Comparison of ENCODE assay signal across 3 cellular contexts in the genomic region with DNA sequence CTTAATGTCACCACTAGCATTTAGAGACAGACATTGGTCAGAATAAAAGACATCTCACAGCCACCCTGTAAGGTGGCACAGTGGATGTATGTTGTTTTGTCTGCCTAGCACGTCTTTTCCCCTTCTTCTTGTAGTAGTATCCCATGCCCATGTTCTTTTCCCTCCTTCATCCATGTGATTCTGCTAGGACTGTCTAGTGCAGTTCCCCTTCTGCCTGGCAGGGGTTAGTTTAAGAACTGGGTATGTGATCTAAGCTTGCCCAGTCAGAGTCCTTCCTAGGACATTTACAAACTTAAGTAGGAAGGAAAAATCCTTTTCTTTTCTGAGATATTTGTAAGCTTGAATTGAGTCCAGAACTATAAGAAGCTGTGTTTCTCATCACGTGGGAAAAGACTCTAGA.
TF ChIP-seq lines count a peak whose summit lies in the region.

No MANE protein-coding gene starts in this region.

TF ChIP-seq in SK-N-SH treated with all-trans-retinoic acid at 6 μM for 48 hours, 23 proteins besides CTCF, POLR2A, EP300 and RAD21 (continues in another document):
- no peak for TF ChIP-seq ISL1 (CRISPR knock-in tag; IDR thresholded peaks at IDR 0.05)
- TF ChIP-seq ZNF565 (CRISPR knock-in tag; conservative IDR thresholded peaks at IDR 0.05; ENCODE audit: low read depth), result no peak
- no peak for TF ChIP-seq ZFP3 (CRISPR knock-in tag; IDR thresholded peaks at IDR 0.05)
- no peak for TF ChIP-seq CSDC2 (CRISPR knock-in tag; IDR thresholded peaks at IDR 0.05)
- TF ChIP-seq, protein P1, sequence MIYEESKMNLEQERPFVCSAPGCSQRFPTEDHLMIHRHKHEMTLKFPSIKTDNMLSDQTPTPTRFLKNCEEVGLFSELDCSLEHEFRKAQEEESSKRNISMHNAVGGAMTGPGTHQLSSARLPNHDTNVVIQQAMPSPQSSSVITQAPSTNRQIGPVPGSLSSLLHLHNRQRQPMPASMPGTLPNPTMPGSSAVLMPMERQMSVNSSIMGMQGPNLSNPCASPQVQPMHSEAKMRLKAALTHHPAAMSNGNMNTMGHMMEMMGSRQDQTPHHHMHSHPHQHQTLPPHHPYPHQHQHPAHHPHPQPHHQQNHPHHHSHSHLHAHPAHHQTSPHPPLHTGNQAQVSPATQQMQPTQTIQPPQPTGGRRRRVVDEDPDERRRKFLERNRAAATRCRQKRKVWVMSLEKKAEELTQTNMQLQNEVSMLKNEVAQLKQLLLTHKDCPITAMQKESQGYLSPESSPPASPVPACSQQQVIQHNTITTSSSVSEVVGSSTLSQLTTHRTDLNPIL (CRISPR knock-in tag; IDR thresholded peaks at IDR 0.05; ENCODE audit: low read depth), result no peak
- TF ChIP-seq BACH2 (CRISPR knock-in tag; IDR thresholded peaks at IDR 0.05; ENCODE audit: borderline replicate concordance), result no peak
- no peak for TF ChIP-seq GLIS3 (CRISPR knock-in tag; IDR thresholded peaks at IDR 0.05)
- no peak for TF ChIP-seq ARNTL (CRISPR knock-in tag; IDR thresholded peaks at IDR 0.05; ENCODE audit: borderline replicate concordance, low read depth)
- TF ChIP-seq ZNF8 (CRISPR knock-in tag; IDR thresholded peaks at IDR 0.05), result no peak
- no peak for TF ChIP-seq OSR1 (CRISPR knock-in tag; IDR thresholded peaks at IDR 0.05)
- no peak for TF ChIP-seq RARB (CRISPR knock-in tag; IDR thresholded peaks at IDR 0.05)
- TF ChIP-seq PPARA (CRISPR knock-in tag; IDR thresholded peaks at IDR 0.05; ENCODE audit: borderline replicate concordance), result no peak
- TF ChIP-seq, protein P2, sequence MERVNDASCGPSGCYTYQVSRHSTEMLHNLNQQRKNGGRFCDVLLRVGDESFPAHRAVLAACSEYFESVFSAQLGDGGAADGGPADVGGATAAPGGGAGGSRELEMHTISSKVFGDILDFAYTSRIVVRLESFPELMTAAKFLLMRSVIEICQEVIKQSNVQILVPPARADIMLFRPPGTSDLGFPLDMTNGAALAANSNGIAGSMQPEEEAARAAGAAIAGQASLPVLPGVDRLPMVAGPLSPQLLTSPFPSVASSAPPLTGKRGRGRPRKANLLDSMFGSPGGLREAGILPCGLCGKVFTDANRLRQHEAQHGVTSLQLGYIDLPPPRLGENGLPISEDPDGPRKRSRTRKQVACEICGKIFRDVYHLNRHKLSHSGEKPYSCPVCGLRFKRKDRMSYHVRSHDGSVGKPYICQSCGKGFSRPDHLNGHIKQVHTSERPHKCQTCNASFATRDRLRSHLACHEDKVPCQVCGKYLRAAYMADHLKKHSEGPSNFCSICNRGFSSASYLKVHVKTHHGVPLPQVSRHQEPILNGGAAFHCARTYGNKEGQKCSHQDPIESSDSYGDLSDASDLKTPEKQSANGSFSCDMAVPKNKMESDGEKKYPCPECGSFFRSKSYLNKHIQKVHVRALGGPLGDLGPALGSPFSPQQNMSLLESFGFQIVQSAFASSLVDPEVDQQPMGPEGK (CRISPR knock-in tag; IDR thresholded peaks at IDR 0.05; ENCODE audit: borderline replicate concordance), result no peak
- TF ChIP-seq ZC3H10 (CRISPR knock-in tag; IDR thresholded peaks at IDR 0.05), result no peak

TF ChIP-seq in SK-N-SH, 30 proteins besides CTCF, POLR2A, EP300 and RAD21 (continued from another document):
- TF ChIP-seq, protein P3, sequence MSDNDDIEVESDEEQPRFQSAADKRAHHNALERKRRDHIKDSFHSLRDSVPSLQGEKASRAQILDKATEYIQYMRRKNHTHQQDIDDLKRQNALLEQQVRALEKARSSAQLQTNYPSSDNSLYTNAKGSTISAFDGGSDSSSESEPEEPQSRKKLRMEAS (IDR thresholded peaks at IDR 0.05; ENCODE audit: low read depth), result no peak
- no peak for TF ChIP-seq RCOR1 (IDR thresholded peaks at IDR 0.05; ENCODE audit: low read length)
- no peak for TF ChIP-seq FOXM1 (IDR thresholded peaks at IDR 0.05; ENCODE audit: low read depth)
- TF ChIP-seq RXRA (IDR thresholded peaks at IDR 0.05; ENCODE audit: borderline replicate concordance, low read depth), result no peak
- no peak for TF ChIP-seq CHD2 (IDR thresholded peaks at IDR 0.05; ENCODE audit: low read length, partially characterized antibody)
- no peak for TF ChIP-seq FOXJ3 (CRISPR knock-in tag; IDR thresholded peaks at IDR 0.05)
- no peak for TF ChIP-seq FOSL2 (IDR thresholded peaks at IDR 0.05; ENCODE audit: borderline replicate concordance, low read depth)
- TF ChIP-seq, protein P4, sequence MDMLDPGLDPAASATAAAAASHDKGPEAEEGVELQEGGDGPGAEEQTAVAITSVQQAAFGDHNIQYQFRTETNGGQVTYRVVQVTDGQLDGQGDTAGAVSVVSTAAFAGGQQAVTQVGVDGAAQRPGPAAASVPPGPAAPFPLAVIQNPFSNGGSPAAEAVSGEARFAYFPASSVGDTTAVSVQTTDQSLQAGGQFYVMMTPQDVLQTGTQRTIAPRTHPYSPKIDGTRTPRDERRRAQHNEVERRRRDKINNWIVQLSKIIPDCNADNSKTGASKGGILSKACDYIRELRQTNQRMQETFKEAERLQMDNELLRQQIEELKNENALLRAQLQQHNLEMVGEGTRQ (IDR thresholded peaks at IDR 0.05; ENCODE audit: borderline replicate concordance, low read depth, low read length), result no peak
- TF ChIP-seq, protein P5, sequence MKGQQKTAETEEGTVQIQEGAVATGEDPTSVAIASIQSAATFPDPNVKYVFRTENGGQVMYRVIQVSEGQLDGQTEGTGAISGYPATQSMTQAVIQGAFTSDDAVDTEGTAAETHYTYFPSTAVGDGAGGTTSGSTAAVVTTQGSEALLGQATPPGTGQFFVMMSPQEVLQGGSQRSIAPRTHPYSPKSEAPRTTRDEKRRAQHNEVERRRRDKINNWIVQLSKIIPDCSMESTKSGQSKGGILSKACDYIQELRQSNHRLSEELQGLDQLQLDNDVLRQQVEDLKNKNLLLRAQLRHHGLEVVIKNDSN (IDR thresholded peaks at IDR 0.05; ENCODE audit: borderline replicate concordance, low read depth), result no peak
- TF ChIP-seq, protein P6, sequence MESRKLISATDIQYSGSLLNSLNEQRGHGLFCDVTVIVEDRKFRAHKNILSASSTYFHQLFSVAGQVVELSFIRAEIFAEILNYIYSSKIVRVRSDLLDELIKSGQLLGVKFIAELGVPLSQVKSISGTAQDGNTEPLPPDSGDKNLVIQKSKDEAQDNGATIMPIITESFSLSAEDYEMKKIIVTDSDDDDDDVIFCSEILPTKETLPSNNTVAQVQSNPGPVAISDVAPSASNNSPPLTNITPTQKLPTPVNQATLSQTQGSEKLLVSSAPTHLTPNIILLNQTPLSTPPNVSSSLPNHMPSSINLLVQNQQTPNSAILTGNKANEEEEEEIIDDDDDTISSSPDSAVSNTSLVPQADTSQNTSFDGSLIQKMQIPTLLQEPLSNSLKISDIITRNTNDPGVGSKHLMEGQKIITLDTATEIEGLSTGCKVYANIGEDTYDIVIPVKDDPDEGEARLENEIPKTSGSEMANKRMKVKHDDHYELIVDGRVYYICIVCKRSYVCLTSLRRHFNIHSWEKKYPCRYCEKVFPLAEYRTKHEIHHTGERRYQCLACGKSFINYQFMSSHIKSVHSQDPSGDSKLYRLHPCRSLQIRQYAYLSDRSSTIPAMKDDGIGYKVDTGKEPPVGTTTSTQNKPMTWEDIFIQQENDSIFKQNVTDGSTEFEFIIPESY (IDR thresholded peaks at IDR 0.05; ENCODE audit: borderline replicate concordance, low read depth), result no peak
- no peak for TF ChIP-seq POLR2AphosphoS5 (IDR thresholded peaks at IDR 0.05; ENCODE audit: low read depth, low read length)

TF ChIP-seq in A549, 52 proteins besides CTCF, POLR2A, EP300 and RAD21:
- TF ChIP-seq KDM1A (IDR thresholded peaks at IDR 0.05; ENCODE audit: low read depth) (no peak), PHF8 (IDR thresholded peaks at IDR 0.05; ENCODE audit: borderline replicate concordance, low read depth) (no peak), RCOR1 (IDR thresholded peaks at IDR 0.05; ENCODE audit: low read depth, low read length) (no peak), HOXB13 (CRISPR knock-in tag; IDR thresholded peaks at IDR 0.05; ENCODE audit: low read depth) (no peak), RNF2 (IDR thresholded peaks at IDR 0.05; ENCODE audit: borderline replicate concordance, low read depth) (no peak), BHLHE40 (IDR thresholded peaks at IDR 0.05; ENCODE audit: low read depth, low read length) (no peak)
TF ChIP-seq in A549: peak in this region for 0.
